32 cellular contexts compared by ENCODE assay signal in the genomic region with DNA sequence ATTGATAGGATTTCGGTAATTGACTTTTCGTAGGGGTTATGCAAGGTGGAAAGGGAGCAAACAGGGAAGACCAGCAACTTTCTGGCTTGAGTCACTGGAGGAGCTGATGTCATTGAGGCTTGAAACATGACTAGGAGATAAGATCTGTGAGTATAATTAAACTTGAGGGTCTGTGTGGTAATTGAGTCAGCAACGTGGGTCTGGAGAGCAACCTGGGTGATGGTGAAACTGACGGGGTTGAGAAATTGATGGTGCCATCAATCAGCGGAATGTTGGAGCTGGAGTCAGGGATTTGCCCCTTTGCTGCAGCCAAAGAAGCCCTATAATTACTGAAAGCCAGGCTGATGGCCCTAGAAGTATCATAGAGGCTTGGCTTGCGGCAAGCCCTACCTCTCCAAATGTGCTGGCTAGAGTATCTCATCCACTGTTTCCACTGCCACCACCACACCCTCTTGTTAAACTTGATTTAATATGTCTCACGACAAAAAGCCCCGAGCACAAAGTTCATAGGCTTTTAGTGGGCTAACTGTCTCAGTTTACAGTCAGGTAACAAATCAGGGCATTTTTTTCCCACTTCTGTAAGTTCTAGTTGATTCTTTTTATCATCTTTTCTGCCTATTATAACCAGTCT.
DNase-seq lines count a peak whose midpoint lies in the region; ATAC-seq and TF ChIP-seq lines count a peak whose summit lies in the region.
"Had no signal": no experiment of that assay in that cellular context is flagged by ENCODE, and none has a peak within 500 bp of the region (broad histone marks: within the 10 kb centered on the region; RNA-seq: fewer than 3 reads in every experiment).

No MANE protein-coding gene starts in this region.

- intact Hi-C loops in CD4-positive, alpha-beta memory T cell (cut with micrococcal nuclease), result no loop called here

- no peak for ATAC-seq in HG02870 (IDR thresholded peaks at IDR 0.05; ENCODE audit: unreplicated experiment)
- ATAC-seq: pancreas, upper lobe of right lung had no signal

- H3K4me1 ChIP-seq in effector memory CD4-positive, alpha-beta T cell (ENCODE audit: control insufficient read depth, insufficient read depth, low read length, poor library complexity, severe bottlenecking), result no peaks in the 10 kb centered on the region
- no peaks in the 10 kb centered on the region for H3K4me1 ChIP-seq in CD4-positive, alpha-beta memory T cell (ENCODE audit: insufficient read depth, low read length)
- H3K4me1 ChIP-seq: esophagus squamous epithelium, pancreas, suprapubic skin, upper lobe of right lung had no signal

- no peaks in the 10 kb centered on the region for H3K36me3 ChIP-seq in effector memory CD4-positive, alpha-beta T cell (ENCODE audit: control insufficient read depth, insufficient read depth, low read length)
- H3K36me3 ChIP-seq in CD4-positive, alpha-beta memory T cell (ENCODE audit: insufficient read depth, low read length), result no peaks in the 10 kb centered on the region
- H3K36me3 ChIP-seq: esophagus squamous epithelium, pancreas, suprapubic skin, upper lobe of right lung had no signal

- peaks cover 21% of the 10 kb centered on the region for H3K4me1 Mint-ChIP-seq in mesothelial cell of epicardium
- no peaks in the 10 kb centered on the region for H3K4me1 Mint-ChIP-seq in CD4-positive, alpha-beta memory T cell
- H3K4me1 Mint-ChIP-seq: neural crest cell had no signal

- H3K9me3 ChIP-seq in effector memory CD4-positive, alpha-beta T cell (ENCODE audit: control insufficient read depth, low read length), result no peaks in the 10 kb centered on the region
- H3K9me3 ChIP-seq in CD4-positive, alpha-beta memory T cell (ENCODE audit: control insufficient read depth in 1 of 2, low read length in 2 of 2), result no peaks in the 10 kb centered on the region
- H3K9me3 ChIP-seq: pancreas, suprapubic skin, upper lobe of right lung had no signal

- no peaks in the 10 kb centered on the region for H3K27me3 ChIP-seq in effector memory CD4-positive, alpha-beta T cell (replicated peaks; ENCODE audit: control insufficient read depth, insufficient read depth, low read length, poor library complexity, severe bottlenecking)
- no peaks in the 10 kb centered on the region for H3K27me3 ChIP-seq in CD4-positive, alpha-beta memory T cell (ENCODE audit: insufficient read depth, low read length)
- H3K27me3 ChIP-seq: esophagus squamous epithelium, pancreas, suprapubic skin, upper lobe of right lung had no signal

- no peak overlapping the region for H3K27ac ChIP-seq in effector memory CD4-positive, alpha-beta T cell (ENCODE audit: insufficient read depth, low read length, poor library complexity, severe bottlenecking)
- no peak overlapping the region for H3K27ac ChIP-seq in CD4-positive, alpha-beta memory T cell (ENCODE audit: low read depth, low read length)
- H3K27ac ChIP-seq: esophagus squamous epithelium, pancreas, PC-9, skin epidermis, suprapubic skin, upper lobe of right lung had no signal

- POLR2A ChIA-PET in CD4-positive, alpha-beta memory T cell (lab: Charles Lee; ENCODE audit: partially characterized antibody), result no interaction called here

- H3K27ac Mint-ChIP-seq in mesothelial cell of epicardium, result peak overlapping the region; percentile 66
- H3K27ac Mint-ChIP-seq in CD4-positive, alpha-beta memory T cell, result no peak overlapping the region

- no peaks in the 10 kb centered on the region for H3K36me3 Mint-ChIP-seq in mesothelial cell of epicardium
- no peaks in the 10 kb centered on the region for H3K36me3 Mint-ChIP-seq in CD4-positive, alpha-beta memory T cell

- CTCF ChIA-PET in CD4-positive, alpha-beta memory T cell (lab: Charles Lee; ENCODE audit: partially characterized antibody), result no interaction called here

- DNase-seq in EL (peak; percentile 54), LHCN-M2 (ENCODE audit: low read depth) (peak; percentile 1), astrocyte of the hippocampus (ENCODE audit: low read depth, low spot score) (peak; percentile 2), mesothelial cell of epicardium (ENCODE audit: low spot score in 2 of 2, unreplicated experiment in 2 of 2) (no peak), NCI-H2227 (lab: John Stamatoyannopoulos, UW; ENCODE audit: unreplicated experiment) (no peak)
- DNase-seq in effector memory CD4-positive, alpha-beta T cell, result no peak
- DNase-seq in CD4-positive, alpha-beta memory T cell, result no peak
- DNase-seq: activated CD4-positive, alpha-beta T cell treated with anti-CD3 and anti-CD28 coated beads, Interleukin-2, amount 50 U/mL, for 48 hours; activated CD4-positive, CD25-positive, alpha-beta regulatory T cell treated with anti-CD3 and anti-CD28 coated beads, Interleukin-2, amount 50 U/mL, for 72 hours; activated T-cell treated with anti-CD3 and anti-CD28 coated beads, Interleukin-2, amount 50 U/mL, for 48 hours; C1 segment of cervical spinal cord; dermis blood vessel endothelial cell; esophagus squamous epithelium; foreskin melanocyte; Kasumi-1; NCI-H1092; NCI-H1694 treated with DMSO at 0.1 percent for 48 hours; NCI-H510A; NK-92 treated with Interleukin-12 subunit alpha and Interleukin-12 subunit beta, amount 100 ng/mL, for 24 hours; pancreas; PC-9; retina; Right ventricle myocardium superior; stimulated activated CD4-positive, alpha-beta T cell treated with anti-CD3 and anti-CD28 coated beads, Interleukin-1b, Interleukin-23, amount 100 ng/mL, for 48 hours; stimulated activated naive CD4-positive, alpha-beta T cell treated with Interleukin-2 at 50 U/mL for 16 hours; T-helper 2 cell; upper lobe of right lung had no signal

- no peaks in the 10 kb centered on the region for H3K27me3 Mint-ChIP-seq in mesothelial cell of epicardium (ENCODE audit: low read depth)
- H3K27me3 Mint-ChIP-seq in CD4-positive, alpha-beta memory T cell, result peaks cover 1 to 6% of the 10 kb centered on the region in 2 donors

- TF ChIP-seq CTCF in mesothelial cell of epicardium (IDR thresholded peaks at IDR 0.05; ENCODE audit: unreplicated experiment), result no peak

- no peak overlapping the region for H3K4me3 Mint-ChIP-seq in mesothelial cell of epicardium
- H3K4me3 Mint-ChIP-seq in CD4-positive, alpha-beta memory T cell, result no peak overlapping the region
- H3K4me3 Mint-ChIP-seq: neural crest cell had no signal

- peaks cover 40% of the 10 kb centered on the region for H3K9me3 Mint-ChIP-seq in mesothelial cell of epicardium
- peaks cover 0 to 4% (median 0%) of the 10 kb centered on the region in 8 donors for H3K9me3 Mint-ChIP-seq in CD4-positive, alpha-beta memory T cell

- H3K4me3 ChIP-seq in effector memory CD4-positive, alpha-beta T cell (ENCODE audit: insufficient read depth, low read depth, low read length, poor library complexity, severe bottlenecking), result no peak overlapping the region
- no peak overlapping the region for H3K4me3 ChIP-seq in CD4-positive, alpha-beta memory T cell (ENCODE audit: low read length in 2 of 2)
- H3K4me3 ChIP-seq: esophagus squamous epithelium, lung, pancreas, PC-9, skin epidermis, suprapubic skin, upper lobe of right lung had no signal

Comparison
In these comparisons a context has a peak if more than half of its experiments do, and no peak if none do; other contexts are left out.
1. DNase-seq: peak in EL (single experiment), LHCN-M2 (single experiment) and astrocyte of the hippocampus (single experiment); none in mesothelial cell of epicardium (0 of 2), NCI-H2227 (single experiment), effector memory CD4-positive, alpha-beta T cell (0 of 3) and CD4-positive, alpha-beta memory T cell (0 of 5).